9 cellular contexts compared by ENCODE assay signal in the genomic region with DNA sequence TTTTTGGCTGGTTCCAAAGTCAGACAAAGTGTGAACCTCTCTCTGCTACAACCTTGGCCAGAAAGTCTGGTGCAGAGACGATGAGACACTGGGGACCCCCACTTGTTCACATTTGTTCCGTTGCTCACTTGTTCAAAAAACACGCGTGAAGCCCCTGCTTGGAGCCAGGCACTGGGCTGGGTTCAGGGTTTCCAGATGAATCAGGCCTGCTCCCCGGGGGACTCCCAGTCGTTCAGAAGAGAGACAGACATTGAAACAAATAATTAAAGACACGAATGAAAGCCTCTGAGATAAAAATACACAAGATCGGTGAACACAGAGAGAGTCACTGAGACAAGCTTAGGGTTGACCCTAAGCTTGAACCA.
DNase-seq lines count a peak whose midpoint lies in the region; ATAC-seq and TF ChIP-seq lines count a peak whose summit lies in the region.
"Had no signal": no experiment of that assay in that cellular context is flagged by ENCODE, and none has a peak within 500 bp of the region (broad histone marks: within the 10 kb centered on the region; RNA-seq: fewer than 3 reads in every experiment).

No MANE protein-coding gene starts in this region.

- no peak overlapping the region for H3K27ac ChIP-seq in coronary artery
- H3K27ac ChIP-seq: esophagus muscularis mucosa had no signal

- DNase-seq in activated T-cell treated with anti-CD3 and anti-CD28 coated beads for 48 hours (ENCODE audit: low read depth) (peak; percentile 61), LoVo (ENCODE audit: low spot score) (no peak), superior temporal gyrus (ENCODE audit: extremely low spot score) (no peak), epidermal melanocyte (ENCODE audit: insufficient read length, low spot score) (no peak), coronary artery (ENCODE audit: low spot score) (no peak)
- peak; percentile 66 for DNase-seq in stimulated activated CD4-positive, alpha-beta T cell treated with anti-CD3 and anti-CD28 coated beads, Interleukin-4, amount 100 ng/mL, for 1 hour

- no peak for TF ChIP-seq CTCF in coronary artery (IDR thresholded peaks at IDR 0.05)

- no peak overlapping the region for H3K4me3 ChIP-seq in coronary artery
- H3K4me3 ChIP-seq: esophagus muscularis mucosa had no signal

- ATAC-seq in GM19328 (IDR thresholded peaks at IDR 0.05; ENCODE audit: unreplicated experiment) (peak; percentile 13), HG03342 (IDR thresholded peaks at IDR 0.05; ENCODE audit: unreplicated experiment) (peak; percentile 9)

Comparison
In these comparisons a context has a peak if more than half of its experiments do, and no peak if none do; other contexts are left out.
1. DNase-seq: peak in activated T-cell treated with anti-CD3 and anti-CD28 coated beads for 48 hours (single experiment) and stimulated activated CD4-positive, alpha-beta T cell treated with anti-CD3 and anti-CD28 coated beads, Interleukin-4, amount 100 ng/mL, for 1 hour (single experiment); none in LoVo (single experiment), superior temporal gyrus (single experiment), epidermal melanocyte (single experiment) and coronary artery (single experiment).